ENCODE assay signal across 8 cellular contexts in the genomic region with DNA sequence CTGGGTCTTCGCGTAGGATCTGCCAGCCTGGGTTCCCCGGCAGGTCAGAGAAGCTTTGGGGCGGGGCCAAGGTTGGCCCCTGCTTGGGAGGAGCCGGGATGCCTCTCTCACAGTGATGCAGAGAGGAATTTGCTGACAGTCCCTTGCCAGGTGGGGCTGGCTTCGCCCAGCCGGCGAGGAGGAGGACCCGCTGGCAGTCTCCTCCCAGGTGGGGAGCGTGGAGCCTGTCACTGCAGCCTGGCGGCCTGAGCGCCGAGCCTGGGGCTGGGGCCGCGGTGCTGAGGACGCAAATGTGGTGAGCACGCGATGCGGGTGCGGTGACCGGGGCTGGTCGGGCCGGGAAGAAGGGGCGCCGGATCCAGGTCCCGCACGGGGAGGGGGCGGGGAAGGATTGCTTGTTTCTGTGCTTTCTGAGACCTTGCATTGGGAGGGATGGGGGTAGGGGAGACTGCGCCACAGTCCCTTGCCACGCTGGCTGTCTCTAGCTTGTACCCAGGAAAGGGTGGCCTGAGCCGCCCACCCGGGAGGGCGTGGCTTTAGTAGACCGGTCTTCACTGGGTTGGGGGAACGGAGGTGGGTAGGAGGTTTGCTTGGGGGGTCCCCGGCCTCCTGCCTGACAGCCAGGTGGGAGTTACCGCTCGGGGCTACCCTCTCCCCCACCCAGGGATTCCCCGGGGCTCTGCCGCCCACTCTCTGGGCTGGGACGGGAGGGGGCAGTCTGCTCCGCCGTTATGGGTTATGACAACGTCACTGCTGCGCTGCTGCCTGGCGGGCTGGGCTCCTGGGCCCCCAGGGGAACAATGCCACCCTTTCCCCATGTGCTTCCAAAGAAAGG. TPM values are rescaled to one million over a fixed set of nuclear protein-coding genes. Genes with fewer than 3 reads are reported as not detected.
DNase-seq lines count a peak whose midpoint lies in the region; TF ChIP-seq lines count a peak whose summit lies in the region.

A gene with protein sequence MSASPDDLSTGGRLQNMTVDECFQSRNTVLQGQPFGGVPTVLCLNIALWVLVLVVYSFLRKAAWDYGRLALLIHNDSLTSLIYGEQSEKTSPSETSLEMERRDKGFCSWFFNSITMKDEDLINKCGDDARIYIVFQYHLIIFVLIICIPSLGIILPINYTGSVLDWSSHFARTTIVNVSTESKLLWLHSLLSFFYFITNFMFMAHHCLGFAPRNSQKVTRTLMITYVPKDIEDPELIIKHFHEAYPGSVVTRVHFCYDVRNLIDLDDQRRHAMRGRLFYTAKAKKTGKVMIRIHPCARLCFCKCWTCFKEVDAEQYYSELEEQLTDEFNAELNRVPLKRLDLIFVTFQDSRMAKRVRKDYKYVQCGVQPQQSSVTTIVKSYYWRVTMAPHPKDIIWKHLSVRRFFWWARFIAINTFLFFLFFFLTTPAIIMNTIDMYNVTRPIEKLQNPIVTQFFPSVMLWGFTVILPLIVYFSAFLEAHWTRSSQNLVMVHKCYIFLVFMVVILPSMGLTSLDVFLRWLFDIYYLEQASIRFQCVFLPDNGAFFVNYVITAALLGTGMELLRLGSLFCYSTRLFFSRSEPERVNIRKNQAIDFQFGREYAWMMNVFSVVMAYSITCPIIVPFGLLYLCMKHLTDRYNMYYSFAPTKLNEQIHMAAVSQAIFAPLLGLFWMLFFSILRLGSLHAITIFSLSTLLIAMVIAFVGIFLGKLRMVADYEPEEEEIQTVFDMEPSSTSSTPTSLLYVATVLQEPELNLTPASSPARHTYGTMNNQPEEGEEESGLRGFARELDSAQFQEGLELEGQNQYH (plus strand): TSS at position 196 of the 835 bp plus-strand sequence. CDS start 37,016 bp downstream, outside the sequence.

- H3K4me3 ChIP-seq in ACC112 (ENCODE audit: low read depth, low read length), result peak within 1 kb of the TSS; percentile 82
- H3K4me3 ChIP-seq in MM.1S (ENCODE audit: low read length), result peak within 1 kb of the TSS; percentile 74
- peak within 1 kb of the TSS; percentile 28 for H3K4me3 ChIP-seq in hepatocyte
- no peak within 1 kb of the TSS for H3K4me3 ChIP-seq in skeletal muscle satellite cell (ENCODE audit: low read length)

- peaks cover 9% of the 10 kb centered on the region; the same call in 1 of the 2 replicates for H3F3A ChIP-seq in MM.1S (ENCODE audit: insufficient read depth, low read length)

- no peak for TF ChIP-seq CTCF in GM20000 (IDR thresholded peaks at IDR 0.05; ENCODE audit: extremely low read depth, missing control alignments)
- no peak for TF ChIP-seq CTCF in MM.1S (IDR thresholded peaks at IDR 0.05; ENCODE audit: low read length)
- no peak for TF ChIP-seq CTCF in hepatocyte (IDR thresholded peaks at IDR 0.05; ENCODE audit: poor library complexity)

- H3K9me2 ChIP-seq in MM.1S (replicated peaks; ENCODE audit: insufficient read depth, low read length) (no peaks in the 10 kb centered on the region), hepatocyte (replicated peaks; ENCODE audit: insufficient read depth) (no peaks in the 10 kb centered on the region)

- H3K27me3 ChIP-seq in ACC112 (ENCODE audit: insufficient read depth, low read length), result peaks cover 45% of the 10 kb centered on the region
- H3K27me3 ChIP-seq in MM.1S (replicated peaks; ENCODE audit: insufficient read depth, low read length), result no peaks in the 10 kb centered on the region
- no peaks in the 10 kb centered on the region for H3K27me3 ChIP-seq in hepatocyte
- peaks cover 28% of the 10 kb centered on the region for H3K27me3 ChIP-seq in skeletal muscle satellite cell (ENCODE audit: control insufficient read depth, insufficient read depth, low read length)

- H3K27ac ChIP-seq in ACC112 (ENCODE audit: low read depth, low read length), result no peak within 1 kb of the TSS
- peak within 1 kb of the TSS; percentile 63; the same call in 1 of the 2 replicates for H3K27ac ChIP-seq in MM.1S (ENCODE audit: low read length)
- no peak within 1 kb of the TSS for H3K27ac ChIP-seq in hepatocyte

- H3K9me3 ChIP-seq in MM.1S (replicated peaks; ENCODE audit: insufficient read depth, low read length) (no peaks in the 10 kb centered on the region), hepatocyte (ENCODE audit: low read depth) (no peaks in the 10 kb centered on the region), skeletal muscle satellite cell (replicated peaks; ENCODE audit: low read length) (no peaks in the 10 kb centered on the region)

- no peaks in the 10 kb centered on the region for H3K79me2 ChIP-seq in ACC112 (ENCODE audit: control insufficient read depth, insufficient read depth, low read length, unreplicated experiment)
- no peaks in the 10 kb centered on the region for H3K79me2 ChIP-seq in MM.1S (ENCODE audit: low read length)
- no peaks in the 10 kb centered on the region for H3K79me2 ChIP-seq in hepatocyte

- H4K20me1 ChIP-seq in MM.1S (ENCODE audit: insufficient read depth, low read length), result no peaks in the 10 kb centered on the region
- H4K20me1 ChIP-seq in hepatocyte (ENCODE audit: insufficient read depth, poor library complexity, severe bottlenecking), result no peaks in the 10 kb centered on the region

- no peak within 1 kb of the TSS for H3K27ac Mint-ChIP-seq in activated naive CD4-positive, alpha-beta T cell treated with anti-CD3 and anti-CD28 coated beads, Interleukin-2, amount 50 U/mL, for 24 hours

- H3K36me3 ChIP-seq in ACC112 (ENCODE audit: insufficient read depth, low read length) (no peaks in the 10 kb centered on the region), MM.1S (replicated peaks; ENCODE audit: insufficient read depth, low read length) (no peaks in the 10 kb centered on the region), hepatocyte (replicated peaks; ENCODE audit: insufficient read depth, low read depth) (no peaks in the 10 kb centered on the region), skeletal muscle satellite cell (ENCODE audit: insufficient read depth, low read length) (no peaks in the 10 kb centered on the region)

- H3K9me3 Mint-ChIP-seq in activated naive CD4-positive, alpha-beta T cell treated with anti-CD3 and anti-CD28 coated beads, Interleukin-2, amount 50 U/mL, for 24 hours, result no peaks in the 10 kb centered on the region

- H2AFZ ChIP-seq in ACC112 (ENCODE audit: low read length, unreplicated experiment), result peak within 1 kb of the TSS; percentile 91
- H2AFZ ChIP-seq in MM.1S (ENCODE audit: low read length), result peak within 1 kb of the TSS; percentile 78
- peak within 1 kb of the TSS; percentile 51 for H2AFZ ChIP-seq in hepatocyte

- H3K36me3 Mint-ChIP-seq in activated naive CD4-positive, alpha-beta T cell treated with anti-CD3 and anti-CD28 coated beads, Interleukin-2, amount 50 U/mL, for 24 hours, result no peaks in the 10 kb centered on the region

- peak within 1 kb of the TSS; percentile 73 for H3K4me3 Mint-ChIP-seq in activated naive CD4-positive, alpha-beta T cell treated with anti-CD3 and anti-CD28 coated beads, Interleukin-2, amount 50 U/mL, for 24 hours

- peaks cover 8% of the 10 kb centered on the region for H3K4me1 Mint-ChIP-seq in activated naive CD4-positive, alpha-beta T cell treated with anti-CD3 and anti-CD28 coated beads, Interleukin-2, amount 50 U/mL, for 24 hours

- peaks cover 16% of the 10 kb centered on the region for H3K4me1 ChIP-seq in ACC112 (ENCODE audit: control insufficient read depth, insufficient read depth, low read length, unreplicated experiment)
- peaks cover 24% of the 10 kb centered on the region for H3K4me1 ChIP-seq in MM.1S (ENCODE audit: low read length)
- H3K4me1 ChIP-seq in hepatocyte (ENCODE audit: insufficient read depth), result peaks cover 29% of the 10 kb centered on the region
- no peaks in the 10 kb centered on the region for H3K4me1 ChIP-seq in skeletal muscle satellite cell (ENCODE audit: control insufficient read depth, insufficient read depth, low read length)

- peaks cover 21% of the 10 kb centered on the region for H3K27me3 Mint-ChIP-seq in activated naive CD4-positive, alpha-beta T cell treated with anti-CD3 and anti-CD28 coated beads, Interleukin-2, amount 50 U/mL, for 24 hours

- WGBS in hepatocyte (ENCODE audit: low lambda C conversion rate, missing lambda C conversion rate), result under 1% methylated on average over 32 of the region's 46 CpGs

- peak within 1 kb of the TSS; percentile 60 for H3K9ac ChIP-seq in MM.1S (ENCODE audit: low read length)
- no peak within 1 kb of the TSS for H3K9ac ChIP-seq in skeletal muscle satellite cell (ENCODE audit: low read depth, low read length)

- H3K4me2 ChIP-seq in MM.1S (ENCODE audit: low read depth, low read length) (peak within 1 kb of the TSS; percentile 88), hepatocyte (peak within 1 kb of the TSS; percentile 94), skeletal muscle satellite cell (ENCODE audit: low read length) (peak within 1 kb of the TSS; percentile 38)

- peak; percentile 50 for DNase-seq in GM20000 (ENCODE audit: low spot score)
- peak; percentile 91 for DNase-seq in MM.1S
- peak; percentile 94 for DNase-seq in SIG-M5 treated with dmso at 0.1 percent for 504 hours (lab: John Stamatoyannopoulos, UW; ENCODE audit: unreplicated experiment)
- DNase-seq in hepatocyte (ENCODE audit: low spot score), result peak; percentile 92
- no peak for DNase-seq in effector CD4-positive, alpha-beta T cell

RNA-seq across cellular contexts. Expression of the gene that starts here (rescaled TPM):
- 4.9 and 5.1 TPM in 2 replicates for total RNA-seq in hepatocyte
- 5.4 and 9.7 TPM in 2 replicates for polyA plus RNA-seq in hepatocyte
- not detected in 2 replicates for total RNA-seq in skeletal muscle satellite cell (2012; rRNA removed)

Comparison
In these comparisons a context has a peak if more than half of its experiments do, and no peak if none do; other contexts are left out.
1. H3K4me2 ChIP-seq: peak in every context shown above with its lines; median percentile 94 in hepatocyte; 88 in MM.1S; 38 in skeletal muscle satellite cell.